In genomic region chr3:123774474-123774873, GRCh38 we compare ENCODE assay signal across 14 cellular contexts.
"Had no signal": no experiment of that assay in that cellular context is flagged by ENCODE, and none has a peak within 500 bp of the region (broad histone marks: within the 10 kb centered on the region; RNA-seq: fewer than 3 reads in every experiment).

No MANE protein-coding gene starts in this region.

- H3K4me1 ChIP-seq: prostate gland had no signal

- H3K27me3 ChIP-seq: transverse colon, vagina had no signal

- DNase-seq: activated CD4-positive, alpha-beta T cell treated with anti-CD3 and anti-CD28 coated beads, Interleukin-2, amount 10 ng/mL, durations not matched to agents 7 days and 5 days; activated CD8-positive, alpha-beta T cell treated with anti-CD3 and anti-CD28 coated beads, Interleukin-2, amount 10 ng/mL, durations not matched to agents 7 days and 5 days; activated naive CD4-positive, alpha-beta T cell treated with anti-CD3 and anti-CD28 coated beads for 36 hours; activated T-cell treated with anti-CD3 and anti-CD28 coated beads, Interleukin-2, amount 50 U/mL, for 24 hours; nephron progenitor cell; stimulated activated CD4-positive, alpha-beta T cell treated with anti-CD3 and anti-CD28 coated beads, Interleukin-4, amount 100 ng/mL, for 24 hours; transverse colon had no signal

- H3K36me3 ChIP-seq: prostate gland, transverse colon, vagina had no signal

- H3K9me3 ChIP-seq: prostate gland, transverse colon, vagina had no signal

- ATAC-seq: activated CD8-positive, alpha-beta T cell treated with anti-CD3 and anti-CD28 coated beads, Interleukin-2, amount 10 ng/mL, durations not matched to agents 7 days and 5 days; esophagus mucosa; stimulated activated effector memory CD8-positive, alpha-beta T cell treated with anti-CD3 and anti-CD28 coated beads, Interleukin-12 subunit alpha, Interleukin-12 subunit beta, amount 100 ng/mL, for 72 hours had no signal

- H3K4me3 ChIP-seq: coronary artery, lung, prostate gland, smooth muscle cell, transverse colon, vagina had no signal

- H3K27ac ChIP-seq: prostate gland had no signal
